In genomic region chr6:100554228-100554627, GRCh38 we compare ENCODE assay signal across 17 cellular contexts.
DNase-seq lines count a peak whose midpoint lies in the region; ATAC-seq and FAIRE-seq lines count a peak whose summit lies in the region.
"Had no signal": no experiment of that assay in that cellular context is flagged by ENCODE, and none has a peak within 500 bp of the region (broad histone marks: within the 10 kb centered on the region; RNA-seq: fewer than 3 reads in every experiment).

No MANE protein-coding gene starts in this region.

- H3K4me3 ChIP-seq in small intestine (ENCODE audit: low read depth in 1 of 2, low read length in 2 of 2), result no peak overlapping the region
- H3K4me3 ChIP-seq: body of pancreas, Peyer's patch, uterus had no signal

- ATAC-seq in HG02970 (IDR thresholded peaks at IDR 0.05; ENCODE audit: low FRiP score, unreplicated experiment), result no peak
- ATAC-seq: body of pancreas; CD8-positive, alpha-beta T cell; stimulated activated naive B cell treated with anti-CD40 and anti-IgM and Interleukin-4, amounts not matched to agents 10 μg/mL and 1 μg/mL and 100 μg/mL, for 72 hours had no signal

- H3K27ac ChIP-seq in small intestine (ENCODE audit: low read depth in 1 of 2, low read length in 1 of 2), result no peak overlapping the region
- H3K27ac ChIP-seq: Peyer's patch, uterus had no signal

- H3K36me3 ChIP-seq in small intestine (ENCODE audit: control insufficient read depth in 2 of 2, insufficient read depth in 2 of 2, low read length in 2 of 2), result no peaks in the 10 kb centered on the region
- H3K36me3 ChIP-seq: Peyer's patch, uterus had no signal

- FAIRE-seq in small intestine (lab: Jason Lieb, UNC), result no peak

- no peaks in the 10 kb centered on the region for H3K27me3 ChIP-seq in small intestine (ENCODE audit: control insufficient read depth in 2 of 2, insufficient read depth in 2 of 2, low read length in 2 of 2)
- H3K27me3 ChIP-seq: body of pancreas, Peyer's patch, uterus had no signal

- DNase-seq in NCI-H2107 treated with DMSO at 0.1 percent for 48 hours (lab: John Stamatoyannopoulos, UW; ENCODE audit: unreplicated experiment) (peak; percentile 53), NCI-H2107 (lab: John Stamatoyannopoulos, UW) (no peak), NCI-H748 (lab: John Stamatoyannopoulos, UW; ENCODE audit: unreplicated experiment) (peak; percentile 90), inferior parietal cortex (ENCODE audit: extremely low spot score) (peak; percentile 13), small intestine (peak; percentile 23)
- no peak for DNase-seq in stimulated activated CD4-positive, alpha-beta T cell treated with anti-CD3 and anti-CD28 coated beads, Interleukin-15, amount 100 ng/mL, for 24 hours
- DNase-seq in activated CD8-positive, alpha-beta memory T cell treated with anti-CD3 and anti-CD28 coated beads, Interleukin-2, amount 50 U/mL, for 48 hours, result no peak
- DNase-seq: activated naive CD4-positive, alpha-beta T cell treated with anti-CD3 and anti-CD28 coated beads for 36 hours; CD8-positive, alpha-beta T cell; Kasumi-1; mesendoderm; NCI-H2081 treated with DMSO at 0.1 percent for 48 hours; Peyer's patch; stimulated activated naive B cell treated with anti-CD40 and anti-IgM and Interleukin-4, amounts not matched to agents 10 μg/mL and 1 μg/mL and 100 μg/mL, for 72 hours; uterus had no signal

- no peaks in the 10 kb centered on the region for H3K9me3 ChIP-seq in small intestine (ENCODE audit: control insufficient read depth, low read depth)
- H3K9me3 ChIP-seq: body of pancreas, Peyer's patch, uterus had no signal

- no peaks in the 10 kb centered on the region for H3K4me1 ChIP-seq in small intestine (ENCODE audit: control insufficient read depth in 2 of 2, insufficient read depth in 1 of 2, low read depth in 1 of 2, low read length in 1 of 2)
- H3K4me1 ChIP-seq: body of pancreas, Peyer's patch, uterus had no signal

- WGBS in small intestine, 3 donors, result 27 to 57% (median 36%) methylated on average over 5 of the region's 5 CpGs

Comparison
In these comparisons a context has a peak if more than half of its experiments do, and no peak if none do; other contexts are left out.
1. DNase-seq: peak in NCI-H2107 treated with DMSO at 0.1 percent for 48 hours (single experiment), NCI-H748 (single experiment), inferior parietal cortex (single experiment) and small intestine (single experiment); none in NCI-H2107 (single experiment), stimulated activated CD4-positive, alpha-beta T cell treated with anti-CD3 and anti-CD28 coated beads, Interleukin-15, amount 100 ng/mL, for 24 hours (single experiment) and activated CD8-positive, alpha-beta memory T cell treated with anti-CD3 and anti-CD28 coated beads, Interleukin-2, amount 50 U/mL, for 48 hours (single experiment).